In the genomic region with DNA sequence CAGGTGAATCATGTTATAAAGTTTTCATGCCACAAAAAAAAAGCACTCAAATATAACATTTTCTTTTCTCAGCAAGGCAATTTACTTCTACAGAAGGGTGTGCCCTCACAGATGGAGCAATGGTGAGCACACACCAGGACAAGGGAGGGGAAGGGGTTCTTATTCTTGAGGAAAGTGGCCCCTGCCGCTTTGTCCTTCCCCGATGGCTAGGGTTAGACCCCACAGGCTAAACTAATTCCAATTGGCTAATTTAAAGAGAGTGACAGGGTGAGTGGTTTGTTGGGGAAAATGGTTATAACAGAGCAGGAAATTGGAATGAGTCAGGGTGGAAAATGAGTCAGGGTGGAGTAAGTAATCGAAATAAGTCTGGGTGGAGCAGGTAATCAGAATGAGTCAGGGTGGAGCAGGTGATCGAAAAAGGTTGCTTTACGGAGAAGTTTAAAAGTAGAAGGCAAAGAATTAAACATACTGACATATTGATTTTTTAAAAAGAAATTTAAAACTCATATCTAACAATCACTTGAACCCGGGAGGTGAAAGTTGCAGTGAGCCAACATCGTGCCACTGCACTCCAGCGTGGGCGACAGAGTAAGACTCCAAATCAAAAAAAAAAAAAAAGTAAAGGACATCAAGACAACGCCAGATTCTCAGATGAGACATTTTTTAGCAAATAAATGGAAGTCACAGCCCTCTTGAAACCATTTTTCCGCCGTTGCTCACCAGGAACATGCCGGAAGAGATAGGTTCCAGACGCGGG, we compare ENCODE assay signal across 8 cellular contexts. TPM values are rescaled to one million over a fixed set of nuclear protein-coding genes. Genes with fewer than 3 reads are reported as not detected.
A peak's percentile ranks its signal among the peaks of the same experiment; 100 is the strongest.
DNase-seq lines count a peak whose midpoint lies in the region; ATAC-seq and TF ChIP-seq lines count a peak whose summit lies in the region.

No MANE protein-coding gene starts in this region.

- H3K27me3 Mint-ChIP-seq in activated B cell treated with CpG ODN at 0.5 μM for 24 hours (no peaks in the 10 kb centered on the region), neural progenitor cell (ENCODE audit: insufficient read depth, low read depth) (peaks cover 3% of the 10 kb centered on the region)

- H3K27me3 ChIP-seq in endocrine pancreas (ENCODE audit: control insufficient read depth, insufficient read depth, low read length): no peaks in the 10 kb centered on the region
- H3K27me3 ChIP-seq in neural progenitor cell: no peaks in the 10 kb centered on the region
- H3K27me3 ChIP-seq in aorta (ENCODE audit: control insufficient read depth in 1 of 2, insufficient read depth in 2 of 2, low read length in 1 of 2): no peaks in the 10 kb centered on the region

- H3K4me2 ChIP-seq in neural progenitor cell: no peak overlapping the region

- no peak for TF ChIP-seq CTCF in activated B cell treated with CpG ODN at 0.5 μM for 24 hours (IDR thresholded peaks at IDR 0.05)
- TF ChIP-seq CTCF in neural progenitor cell (IDR thresholded peaks at IDR 0.05): no peak

- H2AFZ ChIP-seq in neural progenitor cell (replicated peaks): no peak overlapping the region

- H3K9me3 Mint-ChIP-seq in activated B cell treated with CpG ODN at 0.5 μM for 24 hours: peaks cover 15% of the 10 kb centered on the region
- H3K9me3 Mint-ChIP-seq in neural progenitor cell: peaks cover 43% of the 10 kb centered on the region

- peak overlapping the region; percentile 99 for H3K4me3 Mint-ChIP-seq in activated B cell treated with CpG ODN at 0.5 μM for 24 hours
- peak overlapping the region; percentile 95 for H3K4me3 Mint-ChIP-seq in neural progenitor cell

- no peaks in the 10 kb centered on the region for H3F3A ChIP-seq in neural progenitor cell (ENCODE audit: low read depth)

- POLR2A ChIA-PET in activated B cell treated with CpG ODN at 0.5 μM for 24 hours (lab: Charles Lee): interaction anchor here (0.6 to 2.0 kb wide), 3 partner anchors 25 to 95 kb away, joined by 3 to 12 read pairs (median 3); a partner anchor contains a TSS

- H3K4me1 Mint-ChIP-seq in activated B cell treated with CpG ODN at 0.5 μM for 24 hours (peaks cover 30% of the 10 kb centered on the region), neural progenitor cell (no peaks in the 10 kb centered on the region)

- DNase-seq in Right ventricle myocardium superior (no peak), left ventricle myocardium superior (no peak), activated B cell treated with CpG ODN at 0.5 μM for 24 hours (no peak), neural progenitor cell (ENCODE audit: low spot score) (no peak), aorta (no peak), T1000 (lab: John Stamatoyannopoulos, UW) (no peak)
- no peak for DNase-seq in effector CD8-positive, alpha-beta T cell (lab: John Stamatoyannopoulos, UW)

- no peaks in the 10 kb centered on the region for H3K4me1 ChIP-seq in endocrine pancreas (ENCODE audit: control insufficient read depth, insufficient read depth, low read length)
- H3K4me1 ChIP-seq in neural progenitor cell: no peaks in the 10 kb centered on the region
- H3K4me1 ChIP-seq in aorta (ENCODE audit: control insufficient read depth in 1 of 2, insufficient read depth in 2 of 2, low read length in 2 of 2): peaks cover 0 to 2% of the 10 kb centered on the region in 2 donors

- peaks cover 9% of the 10 kb centered on the region for H3K9me3 ChIP-seq in endocrine pancreas (ENCODE audit: control insufficient read depth, low read length)
- peaks cover 3% of the 10 kb centered on the region for H3K9me3 ChIP-seq in neural progenitor cell (ENCODE audit: low read depth)
- peaks cover 2% of the 10 kb centered on the region for H3K9me3 ChIP-seq in aorta (ENCODE audit: control insufficient read depth, low read length)

- H3K36me3 Mint-ChIP-seq in activated B cell treated with CpG ODN at 0.5 μM for 24 hours (ENCODE audit: low read depth) (peaks cover 50% of the 10 kb centered on the region), neural progenitor cell (peaks cover 36% of the 10 kb centered on the region)

- ATAC-seq in Right ventricle myocardium superior (ENCODE audit: poor library complexity): peak; percentile 38
- ATAC-seq in left ventricle myocardium superior: no peak
- no peak for ATAC-seq in activated B cell treated with CpG ODN at 0.5 μM for 24 hours (ENCODE audit: low read depth)
- ATAC-seq in aorta (ENCODE audit: low FRiP score): peak; percentile 55

- intact Hi-C loops in Right ventricle myocardium superior (cut with DNase I) (no loop called here), left ventricle myocardium superior (cut with micrococcal nuclease) (no loop called here), activated B cell treated with CpG ODN at 0.5 μM for 24 hours (cut with micrococcal nuclease) (loop anchor here (2.0 kb wide), 2 partner anchors 111 to 119 kb away; no protein-coding TSS in a partner anchor), aorta (cut with DNase I) (loop anchor here (2.0 to 10.0 kb wide), 3 partner anchors 49 to 91 kb away; a partner anchor contains a TSS)

- H4K20me1 ChIP-seq in neural progenitor cell (ENCODE audit: low read depth): no peaks in the 10 kb centered on the region

- H3K27ac Mint-ChIP-seq in activated B cell treated with CpG ODN at 0.5 μM for 24 hours (peak overlapping the region; percentile 98), neural progenitor cell (peak overlapping the region; percentile 100)

- H3K36me3 ChIP-seq in endocrine pancreas (ENCODE audit: control insufficient read depth, insufficient read depth, low read length): peaks cover 12% of the 10 kb centered on the region
- H3K36me3 ChIP-seq in neural progenitor cell: no peaks in the 10 kb centered on the region
- peaks cover 0 to 6% of the 10 kb centered on the region in 2 donors for H3K36me3 ChIP-seq in aorta (ENCODE audit: control insufficient read depth in 1 of 2, insufficient read depth in 2 of 2, low read length in 1 of 2)

- no peaks in the 10 kb centered on the region for H3K79me2 ChIP-seq in neural progenitor cell (ENCODE audit: low read depth)

- CTCF ChIA-PET in activated B cell treated with CpG ODN at 0.5 μM for 24 hours (lab: Charles Lee): no interaction called here

- H3K9ac ChIP-seq in endocrine pancreas (ENCODE audit: control insufficient read depth, insufficient read depth, low read length) (peak overlapping the region; percentile 80), neural progenitor cell (no peak overlapping the region)

- 31 to 33% methylated on average over 15 of the region's 15 CpGs for WGBS in aorta, 2 donors

- H3K27ac ChIP-seq in neural progenitor cell (no peak overlapping the region), aorta (ENCODE audit: low read depth in 1 of 2, low read length in 2 of 2) (peak overlapping the region; percentile 11 to 72)

- peak overlapping the region; percentile 87 for H3K4me3 ChIP-seq in endocrine pancreas (ENCODE audit: control insufficient read depth, insufficient read depth, low read length)
- H3K4me3 ChIP-seq in neural progenitor cell: no peak overlapping the region
- H3K4me3 ChIP-seq in aorta (ENCODE audit: low read length in 2 of 2): peak overlapping the region; percentile 58 to 65

RNA-seq across cellular contexts. Expression of a gene that starts 0.8 kb away (rescaled TPM):
- 22.5 TPM for total RNA-seq in Right ventricle myocardium superior
- 21.2 TPM for total RNA-seq in left ventricle myocardium superior
- 31.6 and 32.2 TPM in 2 replicates for total RNA-seq in activated B cell treated with CpG ODN at 0.5 μM for 24 hours
- total RNA-seq in neural progenitor cell (ENCODE audit: low replicate concordance): 1.6 and 3.3 TPM in 2 replicates
- 10 to 100 TPM; 33.6 to 35.9 TPM for total RNA-seq in aorta
- polyA plus RNA-seq in aorta: 1 to 10 TPM; 4.2 to 6.6 TPM

RNA-seq across cellular contexts. Expression of a gene that starts 53.1 kb away (rescaled TPM):
- total RNA-seq in Right ventricle myocardium superior (18.5 TPM), left ventricle myocardium superior (22.5 TPM), activated B cell treated with CpG ODN at 0.5 μM for 24 hours (37.1 and 40.2 TPM in 2 replicates), neural progenitor cell (ENCODE audit: low replicate concordance) (45.6 and 80.1 TPM in 2 replicates), aorta (10 to 100 TPM; 37.5 to 38.3 TPM)
- polyA plus RNA-seq in aorta: 10 to 100 TPM; 16.2 to 19.7 TPM

Comparison
In these comparisons a context has a peak if more than half of its experiments do, and no peak if none do; other contexts are left out.
1. ATAC-seq: peak in Right ventricle myocardium superior (single experiment) and aorta (single experiment); none in left ventricle myocardium superior (single experiment) and activated B cell treated with CpG ODN at 0.5 μM for 24 hours (single experiment).
2. intact Hi-C loops: an anchor here in activated B cell treated with CpG ODN at 0.5 μM for 24 hours (2.0 kb wide) and aorta (2.0 to 10.0 kb wide); none called in Right ventricle myocardium superior and left ventricle myocardium superior.